ENCODE assay signal across 14 cellular contexts in genomic region chr17:15947331-15947730, GRCh38. TPM values are rescaled to one million over a fixed set of nuclear protein-coding genes. Genes with fewer than 3 reads are reported as not detected.
DNase-seq lines count a peak whose midpoint lies in the region; ATAC-seq and TF ChIP-seq lines count a peak whose summit lies in the region.
"Had no signal": no experiment of that assay in that cellular context is flagged by ENCODE, and none has a peak within 500 bp of the region (broad histone marks: within the 10 kb centered on the region; RNA-seq: fewer than 3 reads in every experiment).

No MANE protein-coding gene starts in this region.

- H3K9me3 ChIP-seq in Panc1 (ENCODE audit: control insufficient read depth, insufficient read depth, low read depth, low read length), result no peaks in the 10 kb centered on the region
- H3K9me3 ChIP-seq: gastrocnemius medialis had no signal

- peaks cover 25% of the 10 kb centered on the region for H3K4me1 Mint-ChIP-seq in nephron

- CTCF ChIA-PET in Panc1 (lab: Charles Lee), result interaction anchor here (0.6 kb wide), 1 partner anchor 31 kb away, joined by 4 read pairs; no protein-coding TSS in a partner anchor

- H3K36me3 Mint-ChIP-seq in nephron (ENCODE audit: low read depth), result no peaks in the 10 kb centered on the region

- no peaks in the 10 kb centered on the region for H3K27me3 ChIP-seq in Panc1 (ENCODE audit: control insufficient read depth, insufficient read depth, low read length)

- peak overlapping the region; percentile 96 for H3K27ac ChIP-seq in Panc1 (ENCODE audit: low read length)
- no peak overlapping the region for H3K27ac ChIP-seq in caudate nucleus (ENCODE audit: low read depth, low read length)
- H3K27ac ChIP-seq: C4-2B, gastrocnemius medialis, WERI-Rb-1 had no signal

- H3K4me3 Mint-ChIP-seq in nephron, result peak overlapping the region; percentile 73 to 87 (median 84)

- no peak overlapping the region for H3K27ac Mint-ChIP-seq in nephron

- H3K27me3 Mint-ChIP-seq in nephron (ENCODE audit: low read depth), result peaks cover 44% of the 10 kb centered on the region

- intact Hi-C loops in Panc1 (cut with micrococcal nuclease; ENCODE audit: unreplicated experiment), result loop anchor here (10.0 kb wide), 1 partner anchor 123 kb away; no protein-coding TSS in a partner anchor

- H3K4me1 ChIP-seq in Panc1 (ENCODE audit: control insufficient read depth, insufficient read depth, low read length), result peaks cover 39% of the 10 kb centered on the region

- peak; percentile 21 for DNase-seq in AG10803 (ENCODE audit: low read depth)
- no peak for DNase-seq in Panc1 (ENCODE audit: low read depth, low spot score)
- DNase-seq in epithelial cell of esophagus (ENCODE audit: low read depth), result peak; percentile 94
- no peak for DNase-seq in caudate nucleus (lab: John Stamatoyannopoulos, UW)
- no peak for DNase-seq in iPS-NIHi11 (ENCODE audit: low spot score)
- no peak for DNase-seq in activated gamma-delta T cell (lab: John Stamatoyannopoulos, UW)
- DNase-seq: activated T-cell treated with anti-CD3 and anti-CD28 coated beads, Interleukin-2, amount 50 U/mL, for 48 hours; gastrocnemius medialis; SIG-M5 had no signal

- BruUV-seq in Panc1 (replicated peaks; lab: Mats Ljungman, UMichigan), result no TSS peak

- POLR2A ChIA-PET in Panc1 (lab: Charles Lee), result no interaction called here

- in situ Hi-C loops in Panc1 (cut with HindIII; ENCODE audit: low pct_unique_long_range_greater_than_20kb, low sequenced_read_pairs), result no loop called here

- no peak for ATAC-seq in Panc1
- ATAC-seq in GM18858 (IDR thresholded peaks at IDR 0.05; ENCODE audit: unreplicated experiment), result no peak
- ATAC-seq: gastrocnemius medialis, left lobe of liver had no signal

- no peaks in the 10 kb centered on the region for H3K9me3 Mint-ChIP-seq in nephron

- H3K4me3 ChIP-seq in AG10803 (ENCODE audit: low read length) (no peak overlapping the region), Panc1 (ENCODE audit: low read depth in 2 of 2, low read length in 2 of 2) (peak overlapping the region; percentile 67 to 96), epithelial cell of esophagus (ENCODE audit: low read length) (peak overlapping the region; percentile 72)
- H3K4me3 ChIP-seq: gastrocnemius medialis had no signal

- no peak for TF ChIP-seq CTCF in AG10803 (conservative IDR thresholded peaks at IDR 0.05; ENCODE audit: low read length)
- no peak for TF ChIP-seq CTCF in Panc1 (IDR thresholded peaks at IDR 0.05)
- TF ChIP-seq CTCF in epithelial cell of esophagus (IDR thresholded peaks at IDR 0.05; ENCODE audit: insufficient read depth, low read depth, low read length, missing control alignments), result no peak
- no peak for TF ChIP-seq CTCF in nephron (IDR thresholded peaks at IDR 0.05; ENCODE audit: unreplicated experiment in 3 of 3)

- H3K36me3 ChIP-seq in Panc1 (ENCODE audit: control insufficient read depth, insufficient read depth, low read length), result no peaks in the 10 kb centered on the region; the same call in 1 of the 2 replicates
- H3K36me3 ChIP-seq: gastrocnemius medialis, WERI-Rb-1 had no signal

RNA-seq across cellular contexts. Expression of gene ADORA2B, which starts 2.4 kb away (rescaled TPM):
- 42.7 TPM for total RNA-seq in Panc1 (2021; ENCODE audit: unreplicated experiment)
- polyA plus RNA-seq in Panc1 (2012; ENCODE audit: insufficient read length), result 35.5 TPM

RNA-seq across cellular contexts. Expression of gene ZSWIM7, which starts 52.2 kb away (rescaled TPM):
- total RNA-seq in Panc1 (2021; ENCODE audit: unreplicated experiment), result 17.5 TPM
- polyA plus RNA-seq in Panc1 (2012; ENCODE audit: insufficient read length), result 21.6 TPM

RNA-seq across cellular contexts. Expression of gene TTC19, which starts 52.3 kb away (rescaled TPM):
- 28.4 TPM for total RNA-seq in Panc1 (2021; ENCODE audit: unreplicated experiment)
- polyA plus RNA-seq in Panc1 (2012; ENCODE audit: insufficient read length), result 28.1 TPM

Comparison
In these comparisons a context has a peak if more than half of its experiments do, and no peak if none do; other contexts are left out.
1. DNase-seq: peak in AG10803 (single experiment) and epithelial cell of esophagus (single experiment); none in Panc1 (single experiment), caudate nucleus (0 of 61), iPS-NIHi11 (single experiment) and activated gamma-delta T cell (single experiment).